Comparison of ENCODE assay signal across 7 cellular contexts in the genomic region with DNA sequence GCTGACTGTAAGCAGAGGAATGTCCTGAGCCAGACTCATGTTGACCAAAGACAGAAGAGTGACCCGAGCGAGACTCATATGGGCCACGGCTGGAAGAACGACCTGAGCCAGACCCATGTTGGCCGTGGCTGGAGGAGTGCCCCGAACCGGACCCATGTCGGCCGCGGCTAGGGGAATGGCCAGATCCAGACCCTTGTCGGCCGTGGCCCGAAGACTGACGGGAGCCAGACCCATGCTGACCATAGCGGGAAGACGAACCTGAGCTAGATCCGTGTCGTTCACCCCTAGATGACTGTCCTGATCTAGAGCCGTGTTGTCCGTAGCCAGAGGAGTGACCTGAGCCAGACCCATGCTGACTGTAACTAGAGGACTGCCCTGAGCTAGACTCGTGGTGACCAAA. TPM values are rescaled to one million over a fixed set of nuclear protein-coding genes. Genes with fewer than 3 reads are reported as not detected.
"Had no signal": no experiment of that assay in that cellular context is flagged by ENCODE, and none has a peak within 500 bp of the region (broad histone marks: within the 10 kb centered on the region; RNA-seq: fewer than 3 reads in every experiment).

No MANE protein-coding gene starts in this region.

RNA-seq across cellular contexts. Expression of gene HRNR, which starts 9.1 kb away (rescaled TPM):
- total RNA-seq: GM23248, H4, H7, HepG2, HFFc6, HT1080 had no signal
- polyA plus RNA-seq: HepG2, IgD-negative memory B cell had no signal

RNA-seq across cellular contexts. Expression of gene RPTN, which starts 55.9 kb away (rescaled TPM):
- total RNA-seq: GM23248, H4, H7, HepG2, HFFc6, HT1080 had no signal
- polyA plus RNA-seq: HepG2, IgD-negative memory B cell had no signal
